In the genomic region with DNA sequence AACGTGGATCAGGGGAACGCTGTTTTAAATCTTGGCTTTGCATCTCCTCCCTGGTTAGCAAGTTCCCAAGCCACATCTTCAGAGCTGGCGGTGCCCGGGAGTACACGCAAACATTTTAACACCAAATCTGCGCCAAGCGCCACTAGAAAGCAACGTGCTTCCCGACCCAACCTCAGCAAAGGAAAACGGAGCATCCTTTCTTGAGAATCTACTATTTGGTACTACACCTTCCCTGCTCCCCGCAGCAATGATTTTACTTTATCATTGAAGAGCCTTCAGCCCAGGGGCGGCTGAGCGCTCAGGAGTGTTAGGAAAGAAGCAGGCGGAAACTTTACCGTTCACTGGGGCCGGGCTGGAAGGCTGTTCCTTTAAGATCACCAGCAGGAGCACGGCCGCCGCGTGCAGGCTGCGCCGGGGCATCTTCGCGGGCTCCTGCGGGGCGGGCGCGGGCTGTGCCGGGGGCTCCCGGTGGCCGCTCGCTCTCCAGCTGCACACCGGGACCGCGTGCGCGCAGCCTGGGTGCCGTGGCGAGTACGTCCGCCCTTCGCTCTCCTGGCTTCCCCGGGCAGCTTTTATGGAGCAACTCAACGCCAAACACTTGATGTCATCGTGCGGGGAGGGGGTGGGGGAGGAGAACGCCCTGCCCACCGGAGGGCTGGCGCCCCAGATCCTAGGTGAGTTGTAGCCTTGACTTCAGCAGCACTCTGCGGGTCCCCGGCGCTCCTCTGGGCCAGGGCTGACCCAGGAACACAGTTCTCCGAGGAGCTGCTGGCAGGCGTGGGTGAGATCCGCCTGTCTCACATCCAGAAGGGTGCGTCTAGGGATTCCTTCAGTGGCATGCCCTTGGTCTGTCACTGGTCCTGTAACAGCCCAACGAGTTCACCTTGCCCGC, we compare ENCODE assay signal across 1 cellular context.
A peak's percentile ranks its signal among the peaks of the same experiment; 100 is the strongest.
TF ChIP-seq lines count a peak whose summit lies in the region.

A gene (minus strand): TSS at position 546 of the 892 bp plus-strand sequence. CDS start 126 bp downstream, at position 420.

TF ChIP-seq in WTC11, 78 proteins besides CTCF, POLR2A, EP300 and RAD21 (continued from another document):
- TF ChIP-seq CBFB (CRISPR knock-in tag; IDR thresholded peaks at IDR 0.05; ENCODE audit: low read depth) (peak; percentile 27; the same call in 1 of the 2 replicates), CREM (CRISPR knock-in tag; IDR thresholded peaks at IDR 0.05) (peak; percentile 57; the same call in 1 of the 2 replicates), ZNF263 (CRISPR knock-in tag; IDR thresholded peaks at IDR 0.05; ENCODE audit: low read depth) (peak; percentile 72; the same call in 1 of the 2 replicates), ZBTB21 (CRISPR knock-in tag; IDR thresholded peaks at IDR 0.05; ENCODE audit: borderline replicate concordance) (0 out of 2 replicates have a peak, but pooled peaks have one; percentile 17), SP1 (CRISPR knock-in tag; conservative IDR thresholded peaks at IDR 0.05) (no peak; the same call in 1 of the 2 replicates), SMAD3 (CRISPR knock-in tag; IDR thresholded peaks at IDR 0.05; ENCODE audit: borderline replicate concordance) (no peak), JUN (CRISPR knock-in tag; IDR thresholded peaks at IDR 0.05) (no peak), NFYB (CRISPR knock-in tag; conservative IDR thresholded peaks at IDR 0.05; ENCODE audit: low read depth) (no peak), GABPB1 (CRISPR knock-in tag; IDR thresholded peaks at IDR 0.05) (no peak), JAZF1 (CRISPR knock-in tag; IDR thresholded peaks at IDR 0.05) (no peak), TEAD4 (CRISPR knock-in tag; IDR thresholded peaks at IDR 0.05) (no peak), ZNF219 (CRISPR knock-in tag; IDR thresholded peaks at IDR 0.05; ENCODE audit: borderline replicate concordance) (no peak), GTF2I (CRISPR knock-in tag; conservative IDR thresholded peaks at IDR 0.05) (no peak), ESRRA (CRISPR knock-in tag; IDR thresholded peaks at IDR 0.05; ENCODE audit: borderline replicate concordance) (no peak), SOX15 (CRISPR knock-in tag; IDR thresholded peaks at IDR 0.05) (no peak), ETV6 (CRISPR knock-in tag; IDR thresholded peaks at IDR 0.05) (peak; percentile 62; the same call in 1 of the 2 replicates), CREB1 (CRISPR knock-in tag; IDR thresholded peaks at IDR 0.05) (no peak), MXD4 (CRISPR knock-in tag; IDR thresholded peaks at IDR 0.05; ENCODE audit: borderline replicate concordance) (no peak), ELF4 (CRISPR knock-in tag; IDR thresholded peaks at IDR 0.05; ENCODE audit: low read depth) (0 out of 2 replicates have a peak, but pooled peaks have one; percentile 50), FOXP1 (CRISPR knock-in tag; IDR thresholded peaks at IDR 0.05; ENCODE audit: borderline replicate concordance) (peak; percentile 68), FOXK1 (CRISPR knock-in tag; IDR thresholded peaks at IDR 0.05) (no peak), PRRX2 (CRISPR knock-in tag; IDR thresholded peaks at IDR 0.05) (no peak), EMX1 (CRISPR knock-in tag; IDR thresholded peaks at IDR 0.05) (no peak), TP53 (CRISPR knock-in tag; IDR thresholded peaks at IDR 0.05) (no peak)
- TF ChIP-seq, protein P1, sequence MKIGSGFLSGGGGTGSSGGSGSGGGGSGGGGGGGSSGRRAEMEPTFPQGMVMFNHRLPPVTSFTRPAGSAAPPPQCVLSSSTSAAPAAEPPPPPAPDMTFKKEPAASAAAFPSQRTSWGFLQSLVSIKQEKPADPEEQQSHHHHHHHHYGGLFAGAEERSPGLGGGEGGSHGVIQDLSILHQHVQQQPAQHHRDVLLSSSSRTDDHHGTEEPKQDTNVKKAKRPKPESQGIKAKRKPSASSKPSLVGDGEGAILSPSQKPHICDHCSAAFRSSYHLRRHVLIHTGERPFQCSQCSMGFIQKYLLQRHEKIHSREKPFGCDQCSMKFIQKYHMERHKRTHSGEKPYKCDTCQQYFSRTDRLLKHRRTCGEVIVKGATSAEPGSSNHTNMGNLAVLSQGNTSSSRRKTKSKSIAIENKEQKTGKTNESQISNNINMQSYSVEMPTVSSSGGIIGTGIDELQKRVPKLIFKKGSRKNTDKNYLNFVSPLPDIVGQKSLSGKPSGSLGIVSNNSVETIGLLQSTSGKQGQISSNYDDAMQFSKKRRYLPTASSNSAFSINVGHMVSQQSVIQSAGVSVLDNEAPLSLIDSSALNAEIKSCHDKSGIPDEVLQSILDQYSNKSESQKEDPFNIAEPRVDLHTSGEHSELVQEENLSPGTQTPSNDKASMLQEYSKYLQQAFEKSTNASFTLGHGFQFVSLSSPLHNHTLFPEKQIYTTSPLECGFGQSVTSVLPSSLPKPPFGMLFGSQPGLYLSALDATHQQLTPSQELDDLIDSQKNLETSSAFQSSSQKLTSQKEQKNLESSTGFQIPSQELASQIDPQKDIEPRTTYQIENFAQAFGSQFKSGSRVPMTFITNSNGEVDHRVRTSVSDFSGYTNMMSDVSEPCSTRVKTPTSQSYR (CRISPR knock-in tag; IDR thresholded peaks at IDR 0.05) = no peak
- TF ChIP-seq, protein P2, sequence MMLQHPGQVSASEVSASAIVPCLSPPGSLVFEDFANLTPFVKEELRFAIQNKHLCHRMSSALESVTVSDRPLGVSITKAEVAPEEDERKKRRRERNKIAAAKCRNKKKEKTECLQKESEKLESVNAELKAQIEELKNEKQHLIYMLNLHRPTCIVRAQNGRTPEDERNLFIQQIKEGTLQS (CRISPR knock-in tag; conservative IDR thresholded peaks at IDR 0.05) = no peak
- TF ChIP-seq, protein P3, sequence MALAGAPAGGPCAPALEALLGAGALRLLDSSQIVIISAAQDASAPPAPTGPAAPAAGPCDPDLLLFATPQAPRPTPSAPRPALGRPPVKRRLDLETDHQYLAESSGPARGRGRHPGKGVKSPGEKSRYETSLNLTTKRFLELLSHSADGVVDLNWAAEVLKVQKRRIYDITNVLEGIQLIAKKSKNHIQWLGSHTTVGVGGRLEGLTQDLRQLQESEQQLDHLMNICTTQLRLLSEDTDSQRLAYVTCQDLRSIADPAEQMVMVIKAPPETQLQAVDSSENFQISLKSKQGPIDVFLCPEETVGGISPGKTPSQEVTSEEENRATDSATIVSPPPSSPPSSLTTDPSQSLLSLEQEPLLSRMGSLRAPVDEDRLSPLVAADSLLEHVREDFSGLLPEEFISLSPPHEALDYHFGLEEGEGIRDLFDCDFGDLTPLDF (CRISPR knock-in tag; IDR thresholded peaks at IDR 0.05) = no peak
- TF ChIP-seq, protein P4, sequence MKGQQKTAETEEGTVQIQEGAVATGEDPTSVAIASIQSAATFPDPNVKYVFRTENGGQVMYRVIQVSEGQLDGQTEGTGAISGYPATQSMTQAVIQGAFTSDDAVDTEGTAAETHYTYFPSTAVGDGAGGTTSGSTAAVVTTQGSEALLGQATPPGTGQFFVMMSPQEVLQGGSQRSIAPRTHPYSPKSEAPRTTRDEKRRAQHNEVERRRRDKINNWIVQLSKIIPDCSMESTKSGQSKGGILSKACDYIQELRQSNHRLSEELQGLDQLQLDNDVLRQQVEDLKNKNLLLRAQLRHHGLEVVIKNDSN (CRISPR knock-in tag; IDR thresholded peaks at IDR 0.05) = no peak
- TF ChIP-seq, protein P5, sequence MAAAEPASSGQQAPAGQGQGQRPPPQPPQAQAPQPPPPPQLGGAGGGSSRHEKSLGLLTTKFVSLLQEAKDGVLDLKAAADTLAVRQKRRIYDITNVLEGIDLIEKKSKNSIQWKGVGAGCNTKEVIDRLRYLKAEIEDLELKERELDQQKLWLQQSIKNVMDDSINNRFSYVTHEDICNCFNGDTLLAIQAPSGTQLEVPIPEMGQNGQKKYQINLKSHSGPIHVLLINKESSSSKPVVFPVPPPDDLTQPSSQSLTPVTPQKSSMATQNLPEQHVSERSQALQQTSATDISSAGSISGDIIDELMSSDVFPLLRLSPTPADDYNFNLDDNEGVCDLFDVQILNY (CRISPR knock-in tag; IDR thresholded peaks at IDR 0.05) = peak; percentile 70; the same call in 1 of the 2 replicates
- TF ChIP-seq, protein P6, sequence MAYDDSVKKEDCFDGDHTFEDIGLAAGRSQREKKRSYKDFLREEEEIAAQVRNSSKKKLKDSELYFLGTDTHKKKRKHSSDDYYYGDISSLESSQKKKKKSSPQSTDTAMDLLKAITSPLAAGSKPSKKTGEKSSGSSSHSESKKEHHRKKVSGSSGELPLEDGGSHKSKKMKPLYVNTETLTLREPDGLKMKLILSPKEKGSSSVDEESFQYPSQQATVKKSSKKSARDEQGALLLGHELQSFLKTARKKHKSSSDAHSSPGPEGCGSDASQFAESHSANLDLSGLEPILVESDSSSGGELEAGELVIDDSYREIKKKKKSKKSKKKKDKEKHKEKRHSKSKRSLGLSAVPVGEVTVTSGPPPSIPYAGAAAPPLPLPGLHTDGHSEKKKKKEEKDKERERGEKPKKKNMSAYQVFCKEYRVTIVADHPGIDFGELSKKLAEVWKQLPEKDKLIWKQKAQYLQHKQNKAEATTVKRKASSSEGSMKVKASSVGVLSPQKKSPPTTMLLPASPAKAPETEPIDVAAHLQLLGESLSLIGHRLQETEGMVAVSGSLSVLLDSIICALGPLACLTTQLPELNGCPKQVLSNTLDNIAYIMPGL (CRISPR knock-in tag; IDR thresholded peaks at IDR 0.05) = 0 out of 2 replicates have a peak, but pooled peaks have one; percentile 22
- TF ChIP-seq, protein P7, sequence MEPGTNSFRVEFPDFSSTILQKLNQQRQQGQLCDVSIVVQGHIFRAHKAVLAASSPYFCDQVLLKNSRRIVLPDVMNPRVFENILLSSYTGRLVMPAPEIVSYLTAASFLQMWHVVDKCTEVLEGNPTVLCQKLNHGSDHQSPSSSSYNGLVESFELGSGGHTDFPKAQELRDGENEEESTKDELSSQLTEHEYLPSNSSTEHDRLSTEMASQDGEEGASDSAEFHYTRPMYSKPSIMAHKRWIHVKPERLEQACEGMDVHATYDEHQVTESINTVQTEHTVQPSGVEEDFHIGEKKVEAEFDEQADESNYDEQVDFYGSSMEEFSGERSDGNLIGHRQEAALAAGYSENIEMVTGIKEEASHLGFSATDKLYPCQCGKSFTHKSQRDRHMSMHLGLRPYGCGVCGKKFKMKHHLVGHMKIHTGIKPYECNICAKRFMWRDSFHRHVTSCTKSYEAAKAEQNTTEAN (CRISPR knock-in tag; IDR thresholded peaks at IDR 0.05) = 0 out of 2 replicates have a peak, but pooled peaks have one; percentile 46
- TF ChIP-seq, protein P8, sequence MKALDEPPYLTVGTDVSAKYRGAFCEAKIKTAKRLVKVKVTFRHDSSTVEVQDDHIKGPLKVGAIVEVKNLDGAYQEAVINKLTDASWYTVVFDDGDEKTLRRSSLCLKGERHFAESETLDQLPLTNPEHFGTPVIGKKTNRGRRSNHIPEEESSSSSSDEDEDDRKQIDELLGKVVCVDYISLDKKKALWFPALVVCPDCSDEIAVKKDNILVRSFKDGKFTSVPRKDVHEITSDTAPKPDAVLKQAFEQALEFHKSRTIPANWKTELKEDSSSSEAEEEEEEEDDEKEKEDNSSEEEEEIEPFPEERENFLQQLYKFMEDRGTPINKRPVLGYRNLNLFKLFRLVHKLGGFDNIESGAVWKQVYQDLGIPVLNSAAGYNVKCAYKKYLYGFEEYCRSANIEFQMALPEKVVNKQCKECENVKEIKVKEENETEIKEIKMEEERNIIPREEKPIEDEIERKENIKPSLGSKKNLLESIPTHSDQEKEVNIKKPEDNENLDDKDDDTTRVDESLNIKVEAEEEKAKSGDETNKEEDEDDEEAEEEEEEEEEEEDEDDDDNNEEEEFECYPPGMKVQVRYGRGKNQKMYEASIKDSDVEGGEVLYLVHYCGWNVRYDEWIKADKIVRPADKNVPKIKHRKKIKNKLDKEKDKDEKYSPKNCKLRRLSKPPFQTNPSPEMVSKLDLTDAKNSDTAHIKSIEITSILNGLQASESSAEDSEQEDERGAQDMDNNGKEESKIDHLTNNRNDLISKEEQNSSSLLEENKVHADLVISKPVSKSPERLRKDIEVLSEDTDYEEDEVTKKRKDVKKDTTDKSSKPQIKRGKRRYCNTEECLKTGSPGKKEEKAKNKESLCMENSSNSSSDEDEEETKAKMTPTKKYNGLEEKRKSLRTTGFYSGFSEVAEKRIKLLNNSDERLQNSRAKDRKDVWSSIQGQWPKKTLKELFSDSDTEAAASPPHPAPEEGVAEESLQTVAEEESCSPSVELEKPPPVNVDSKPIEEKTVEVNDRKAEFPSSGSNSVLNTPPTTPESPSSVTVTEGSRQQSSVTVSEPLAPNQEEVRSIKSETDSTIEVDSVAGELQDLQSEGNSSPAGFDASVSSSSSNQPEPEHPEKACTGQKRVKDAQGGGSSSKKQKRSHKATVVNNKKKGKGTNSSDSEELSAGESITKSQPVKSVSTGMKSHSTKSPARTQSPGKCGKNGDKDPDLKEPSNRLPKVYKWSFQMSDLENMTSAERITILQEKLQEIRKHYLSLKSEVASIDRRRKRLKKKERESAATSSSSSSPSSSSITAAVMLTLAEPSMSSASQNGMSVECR (CRISPR knock-in tag; IDR thresholded peaks at IDR 0.05; ENCODE audit: borderline replicate concordance) = no peak
- TF ChIP-seq, protein P9, sequence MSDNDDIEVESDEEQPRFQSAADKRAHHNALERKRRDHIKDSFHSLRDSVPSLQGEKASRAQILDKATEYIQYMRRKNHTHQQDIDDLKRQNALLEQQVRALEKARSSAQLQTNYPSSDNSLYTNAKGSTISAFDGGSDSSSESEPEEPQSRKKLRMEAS (CRISPR knock-in tag; IDR thresholded peaks at IDR 0.05) = peak; percentile 78; the same call in 1 of the 2 replicates
- TF ChIP-seq, protein P10, sequence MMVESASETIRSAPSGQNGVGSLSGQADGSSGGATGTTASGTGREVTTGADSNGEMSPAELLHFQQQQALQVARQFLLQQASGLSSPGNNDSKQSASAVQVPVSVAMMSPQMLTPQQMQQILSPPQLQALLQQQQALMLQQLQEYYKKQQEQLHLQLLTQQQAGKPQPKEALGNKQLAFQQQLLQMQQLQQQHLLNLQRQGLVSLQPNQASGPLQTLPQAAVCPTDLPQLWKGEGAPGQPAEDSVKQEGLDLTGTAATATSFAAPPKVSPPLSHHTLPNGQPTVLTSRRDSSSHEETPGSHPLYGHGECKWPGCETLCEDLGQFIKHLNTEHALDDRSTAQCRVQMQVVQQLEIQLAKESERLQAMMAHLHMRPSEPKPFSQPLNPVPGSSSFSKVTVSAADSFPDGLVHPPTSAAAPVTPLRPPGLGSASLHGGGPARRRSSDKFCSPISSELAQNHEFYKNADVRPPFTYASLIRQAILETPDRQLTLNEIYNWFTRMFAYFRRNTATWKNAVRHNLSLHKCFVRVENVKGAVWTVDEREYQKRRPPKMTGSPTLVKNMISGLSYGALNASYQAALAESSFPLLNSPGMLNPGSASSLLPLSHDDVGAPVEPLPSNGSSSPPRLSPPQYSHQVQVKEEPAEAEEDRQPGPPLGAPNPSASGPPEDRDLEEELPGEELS (CRISPR knock-in tag; IDR thresholded peaks at IDR 0.05) = peak; percentile 51; the same call in 1 of the 2 replicates
- TF ChIP-seq, protein P11, sequence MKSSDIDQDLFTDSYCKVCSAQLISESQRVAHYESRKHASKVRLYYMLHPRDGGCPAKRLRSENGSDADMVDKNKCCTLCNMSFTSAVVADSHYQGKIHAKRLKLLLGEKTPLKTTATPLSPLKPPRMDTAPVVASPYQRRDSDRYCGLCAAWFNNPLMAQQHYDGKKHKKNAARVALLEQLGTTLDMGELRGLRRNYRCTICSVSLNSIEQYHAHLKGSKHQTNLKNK (CRISPR knock-in tag; IDR thresholded peaks at IDR 0.05) = no peak
